ENCODE assay signal across 23 cellular contexts in the genomic region with DNA sequence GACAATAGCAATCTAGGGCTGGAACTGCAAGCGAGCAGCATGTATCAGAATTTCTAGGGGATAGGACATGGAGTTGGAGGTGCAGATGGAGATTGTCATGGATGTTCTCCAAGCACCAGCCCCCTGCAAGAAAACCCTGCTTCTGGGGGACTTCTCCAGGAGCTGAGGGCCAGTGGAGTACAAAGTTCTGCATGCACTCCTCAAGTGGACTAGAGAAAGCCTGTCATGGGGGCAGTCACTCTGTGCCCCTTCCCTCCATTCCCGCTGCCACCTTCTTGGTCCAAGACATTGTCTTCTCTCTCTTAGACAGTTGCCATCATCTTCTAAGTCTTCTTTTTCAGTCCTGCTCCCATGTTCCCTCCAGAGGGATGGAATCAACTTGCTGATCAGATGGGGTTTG.
"Had no signal": no experiment of that assay in that cellular context is flagged by ENCODE, and none has a peak within 500 bp of the region (broad histone marks: within the 10 kb centered on the region; RNA-seq: fewer than 3 reads in every experiment).

No MANE protein-coding gene starts in this region.

- ATAC-seq: K562, Panc1, PC-3, SK-N-SH treated with all-trans-retinoic acid at 6 μM for 48 hours had no signal

- H3K4me1 ChIP-seq: SJCRH30 had no signal

- H3K36me3 ChIP-seq: SJCRH30 had no signal

- H3K4me3 ChIP-seq: K562, SJCRH30 had no signal

- DNase-seq: Kasumi-1; MM.1S; NCI-H1105; NCI-H1417; NCI-H1436 treated with DMSO at 0.1 percent for 48 hours; NCI-H1694; NCI-H187 treated with DMSO at 0.1 percent for 48 hours; NCI-H2029 treated with DMSO at 0.1 percent for 48 hours; NCI-H2171 treated with DMSO at 0.1 percent for 48 hours; NCI-H345; NCI-H524; NCI-H69; NCI-H774; NK-92 treated with Interleukin-12 subunit alpha and Interleukin-12 subunit beta, amount 100 ng/mL, for 24 hours; PC-3; SHP77; SJCRH30 had no signal

- H3K27me3 ChIP-seq: SJCRH30 had no signal

- H3K9me3 ChIP-seq: SJCRH30 had no signal

- H3K27ac ChIP-seq: HL-60, KMS-11, RWPE1, SJCRH30 had no signal
